In the genomic region with DNA sequence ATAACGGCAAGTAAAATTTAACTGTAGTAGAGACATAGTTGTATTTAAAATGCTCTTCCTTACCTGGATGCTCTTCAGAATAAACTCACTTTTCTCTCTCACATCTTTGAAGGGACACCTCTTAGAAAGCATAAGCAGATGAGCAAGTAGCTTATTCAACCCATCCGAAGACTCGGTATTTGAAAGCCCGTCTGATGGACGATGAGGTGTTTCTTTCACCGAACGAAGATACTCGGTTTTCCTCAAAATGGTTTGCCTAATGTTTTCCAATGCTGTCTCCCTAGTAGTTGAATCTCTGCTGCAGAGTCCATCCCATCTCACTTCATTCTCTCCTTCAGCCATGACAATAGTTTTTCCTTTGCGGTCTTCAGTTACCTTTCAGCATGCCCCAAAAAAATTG, we compare ENCODE assay signal across 8 cellular contexts. TPM values are rescaled to one million over a fixed set of nuclear protein-coding genes. Genes with fewer than 3 reads are reported as not detected.
DNase-seq lines count a peak whose midpoint lies in the region; ATAC-seq and TF ChIP-seq lines count a peak whose summit lies in the region.

No MANE protein-coding gene starts in this region.

- no peaks in the 10 kb centered on the region for H3K9me3 Mint-ChIP-seq in mesothelial cell of epicardium

- TF ChIP-seq CTCF in NB4 (IDR thresholded peaks at IDR 0.05; ENCODE audit: low read depth, low read length) (no peak), mesothelial cell of epicardium (IDR thresholded peaks at IDR 0.05; ENCODE audit: unreplicated experiment) (no peak)

- H3K27ac Mint-ChIP-seq in mesothelial cell of epicardium: peak overlapping the region; percentile 68

- no peaks in the 10 kb centered on the region for H3K27me3 Mint-ChIP-seq in mesothelial cell of epicardium (ENCODE audit: low read depth)

- H3K4me3 ChIP-seq in NB4 (ENCODE audit: low read depth, low read length): peak overlapping the region; percentile 94

- H3K36me3 Mint-ChIP-seq in mesothelial cell of epicardium: no peaks in the 10 kb centered on the region

- intact Hi-C loops in left colon (cut with DNase I, micrococcal nuclease): no loop called here

- TF ChIP-seq POLR2A in NB4 (IDR thresholded peaks at IDR 0.05; ENCODE audit: extremely low read depth, insufficient read length): no peak

- peaks cover 42% of the 10 kb centered on the region for H3K4me1 Mint-ChIP-seq in mesothelial cell of epicardium

- no peak for ATAC-seq in left colon
- ATAC-seq in GM21529 (IDR thresholded peaks at IDR 0.05; ENCODE audit: unreplicated experiment): no peak

- peak; percentile 26 for DNase-seq in EL
- peak; percentile 33 for DNase-seq in NB4 (ENCODE audit: low read depth)
- DNase-seq in cerebellar cortex (ENCODE audit: low spot score): peak; percentile 57
- no peak for DNase-seq in mesothelial cell of epicardium (ENCODE audit: low spot score in 2 of 2, unreplicated experiment in 2 of 2)
- no peak for DNase-seq in hippocampal formation (lab: John Stamatoyannopoulos, UW)
- DNase-seq in left colon: no peak
- no peak for DNase-seq in NCI-H1048 (lab: John Stamatoyannopoulos, UW)

- peak overlapping the region; percentile 92 for H3K4me3 Mint-ChIP-seq in mesothelial cell of epicardium

RNA-seq across cellular contexts. Expression of a gene that starts 0.9 kb away (rescaled TPM):
- total RNA-seq in mesothelial cell of epicardium (28.9 to 30.2 TPM (median 29.1 TPM) in 3 replicates), left colon (10 to 100 TPM; 20.4 to 27.5 TPM)

RNA-seq across cellular contexts. Expression of a gene that starts 1.6 kb away (rescaled TPM):
- total RNA-seq in mesothelial cell of epicardium (20.7 to 23.9 TPM (median 22.2 TPM) in 3 replicates), left colon (10 to 100 TPM in 1 of 2 donors, 1 to 10 TPM in 1; 7.7 to 11.2 TPM)

Comparison
In these comparisons a context has a peak if more than half of its experiments do, and no peak if none do; other contexts are left out.
1. DNase-seq: peak in EL (single experiment), NB4 (single experiment) and cerebellar cortex (single experiment); none in mesothelial cell of epicardium (0 of 2), hippocampal formation (0 of 2), left colon (0 of 2) and NCI-H1048 (single experiment).